In the genomic region with DNA sequence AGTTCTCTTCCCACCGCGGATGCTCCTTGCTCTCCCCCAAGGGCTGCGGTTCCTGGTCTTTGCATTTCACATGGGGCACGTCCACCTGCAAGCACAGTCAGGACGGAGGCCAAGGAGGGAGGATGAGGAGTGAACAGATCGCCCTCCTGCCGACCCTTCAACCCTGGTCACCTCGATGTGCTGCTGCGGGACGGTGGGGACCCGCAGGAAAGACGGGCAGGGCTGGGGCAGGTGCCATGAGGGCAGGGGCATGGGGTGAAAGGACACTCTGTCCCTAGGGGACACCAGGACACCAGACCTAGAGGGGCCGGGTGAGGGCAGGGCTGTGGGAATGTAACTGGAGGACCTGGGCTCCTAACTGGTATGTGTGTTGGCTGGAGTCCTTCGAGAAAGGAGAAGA, we compare ENCODE assay signal across 21 cellular contexts. TPM values are rescaled to one million over a fixed set of nuclear protein-coding genes. Genes with fewer than 3 reads are reported as not detected.
DNase-seq lines count a peak whose midpoint lies in the region; ATAC-seq and TF ChIP-seq lines count a peak whose summit lies in the region.
"Had no signal": no experiment of that assay in that cellular context is flagged by ENCODE, and none has a peak within 500 bp of the region (broad histone marks: within the 10 kb centered on the region; RNA-seq: fewer than 3 reads in every experiment).

No MANE protein-coding gene starts in this region.

- peak overlapping the region; percentile 81 for H2BK120ac ChIP-seq in neuronal stem cell (ENCODE audit: low read depth, low read length)

- peak overlapping the region; percentile 41 for H2BK12ac ChIP-seq in neuronal stem cell (ENCODE audit: low read length)

- H3K36me3 Mint-ChIP-seq in activated CD4-positive, alpha-beta T cell treated with anti-CD3 and anti-CD28 coated beads for 36 hours (ENCODE audit: low read depth) = peaks cover 20% of the 10 kb centered on the region
- peaks cover 11% of the 10 kb centered on the region for H3K36me3 Mint-ChIP-seq in activated naive CD8-positive, alpha-beta T cell treated with anti-CD3 and anti-CD28 coated beads, Interleukin-2, amount 50 U/mL, for 24 hours (ENCODE audit: low read depth)

- no peak overlapping the region for H3K4ac ChIP-seq in neuronal stem cell (ENCODE audit: low read length)

- H3K27me3 ChIP-seq in DND-41 (ENCODE audit: insufficient read depth, low read length, poor library complexity) (no peaks in the 10 kb centered on the region), neuronal stem cell (ENCODE audit: control insufficient read depth in 3 of 3, insufficient read depth in 3 of 3, low read depth in 1 of 3, low read length in 3 of 3) (peaks cover 0 to 2% (median 0%) of the 10 kb centered on the region in 3 experiments)
- H3K27me3 ChIP-seq: body of pancreas, gastroesophageal sphincter, upper lobe of left lung had no signal

- peak overlapping the region; percentile 65 for H4K8ac ChIP-seq in neuronal stem cell (ENCODE audit: low read depth, low read length)

- H3K4me2 ChIP-seq in DND-41 (ENCODE audit: insufficient read depth, low read length) (peak overlapping the region; percentile 73), neuronal stem cell (ENCODE audit: insufficient read depth, low read length, poor library complexity, severe bottlenecking) (no peak overlapping the region)

- ATAC-seq in activated CD4-positive, alpha-beta T cell treated with anti-CD3 and anti-CD28 coated beads for 36 hours = no peak
- ATAC-seq in DND-41 (ENCODE audit: insufficient read depth, low read depth) = no peak
- ATAC-seq in activated naive CD8-positive, alpha-beta T cell treated with anti-CD3 and anti-CD28 coated beads, Interleukin-2, amount 50 U/mL, for 24 hours = no peak
- no peak for ATAC-seq in GM18867 (IDR thresholded peaks at IDR 0.05; ENCODE audit: unreplicated experiment)

- H3K27ac ChIP-seq in DND-41 (ENCODE audit: low read length) (peak overlapping the region; percentile 99), neuronal stem cell (replicated peaks; ENCODE audit: low read length) (no peak overlapping the region)

- POLR2A ChIA-PET in activated CD4-positive, alpha-beta T cell treated with anti-CD3 and anti-CD28 coated beads for 36 hours (lab: Charles Lee) = no interaction called here

- H3K27me3 Mint-ChIP-seq in activated CD4-positive, alpha-beta T cell treated with anti-CD3 and anti-CD28 coated beads for 36 hours = no peaks in the 10 kb centered on the region
- peaks cover 2% of the 10 kb centered on the region for H3K27me3 Mint-ChIP-seq in activated naive CD8-positive, alpha-beta T cell treated with anti-CD3 and anti-CD28 coated beads, Interleukin-2, amount 50 U/mL, for 24 hours
- H3K27me3 Mint-ChIP-seq: CD4-positive, alpha-beta memory T cell had no signal

- H3K79me1 ChIP-seq in neuronal stem cell (ENCODE audit: low read depth, low read length) = peaks cover 1% of the 10 kb centered on the region

- no peak for DNase-seq in activated CD4-positive, alpha-beta T cell treated with anti-CD3 and anti-CD28 coated beads for 36 hours
- no peak for DNase-seq in activated CD4-positive, alpha-beta T cell treated with anti-CD3 and anti-CD28 coated beads, Interleukin-2, amount 50 U/mL, for 4 hours
- DNase-seq in DND-41 = no peak
- no peak for DNase-seq in activated naive CD8-positive, alpha-beta T cell treated with anti-CD3 and anti-CD28 coated beads, Interleukin-2, amount 50 U/mL, for 24 hours
- DNase-seq in neuronal stem cell (ENCODE audit: low spot score) = no peak
- DNase-seq in mesenteric fat pad (ENCODE audit: low spot score) = no peak
- DNase-seq in activated gamma-delta T cell treated with Interleukin-2 at 50 U/mL for 16 hours = no peak
- DNase-seq: activated effector memory CD4-positive, alpha-beta T cell treated with Interleukin-2 at 50 U/mL for 16 hours; CD4-positive, alpha-beta memory T cell; erythroblast; NCI-H1417; NCI-H2171; SHP77; T1000; upper lobe of left lung had no signal

- H2AFZ ChIP-seq in DND-41 (ENCODE audit: low read depth, low read length) = no peak overlapping the region
- no peak overlapping the region for H2AFZ ChIP-seq in neuronal stem cell (ENCODE audit: low read length)

- no peak for TF ChIP-seq CTCF in DND-41 (IDR thresholded peaks at IDR 0.05; ENCODE audit: borderline replicate concordance, extremely low read depth, low read length, poor library complexity, severe bottlenecking)

- no CpG with 5 or more reads among the region's 14 CpGs for WGBS in neuronal stem cell (ENCODE audit: extremely low coverage in 2 of 2, insufficient read length in 2 of 2, insufficient replicate concordance in 1 of 2), 2 donors

- H3K4me1 ChIP-seq in DND-41 (ENCODE audit: insufficient read depth, low read length) (peaks cover 44% of the 10 kb centered on the region), neuronal stem cell (ENCODE audit: control insufficient read depth in 2 of 2, insufficient read depth in 1 of 2, low read depth in 1 of 2, low read length in 2 of 2) (peaks cover 5 to 11% of the 10 kb centered on the region in 2 donors)

- peak overlapping the region; percentile 87 for H3K18ac ChIP-seq in neuronal stem cell (ENCODE audit: low read length)

- H3K9ac ChIP-seq in DND-41 (ENCODE audit: low read depth, low read length) = peak overlapping the region; percentile 73
- H3K9ac ChIP-seq in neuronal stem cell (ENCODE audit: low read depth, low read length, poor library complexity) = no peak overlapping the region

- H3K14ac ChIP-seq in neuronal stem cell (ENCODE audit: low read length) = peak overlapping the region; percentile 21

- CTCF ChIA-PET in activated CD4-positive, alpha-beta T cell treated with anti-CD3 and anti-CD28 coated beads for 36 hours (lab: Charles Lee) = interaction anchor here (0.7 to 1.5 kb wide), 2 partner anchors 84 to 150 kb away, joined by 3 to 4 read pairs; a partner anchor contains a TSS

- H3K79me2 ChIP-seq in DND-41 (ENCODE audit: insufficient read depth, low read length) = peaks cover 6% of the 10 kb centered on the region; the same call in 1 of the 2 replicates

- H3K9me3 ChIP-seq in DND-41 (ENCODE audit: insufficient read depth, low read length, severe bottlenecking) = no peaks in the 10 kb centered on the region
- H3K9me3 ChIP-seq in neuronal stem cell (replicated peaks in 1 of 2; ENCODE audit: control insufficient read depth in 2 of 2, insufficient read depth in 1 of 2, low read depth in 1 of 2, low read length in 2 of 2) = peaks cover 0 to 3% of the 10 kb centered on the region in 2 donors
- H3K9me3 ChIP-seq: body of pancreas, gastroesophageal sphincter, HAP-1, upper lobe of left lung had no signal

- peak overlapping the region; percentile 82 for H3K27ac Mint-ChIP-seq in activated CD4-positive, alpha-beta T cell treated with anti-CD3 and anti-CD28 coated beads for 36 hours
- H3K27ac Mint-ChIP-seq in activated naive CD8-positive, alpha-beta T cell treated with anti-CD3 and anti-CD28 coated beads, Interleukin-2, amount 50 U/mL, for 24 hours = peak overlapping the region; percentile 91

- no peak overlapping the region for H4K91ac ChIP-seq in neuronal stem cell (ENCODE audit: low read depth, low read length, poor library complexity)

- H3K9me3 Mint-ChIP-seq in activated CD4-positive, alpha-beta T cell treated with anti-CD3 and anti-CD28 coated beads for 36 hours (ENCODE audit: low read depth) = no peaks in the 10 kb centered on the region
- H3K9me3 Mint-ChIP-seq in activated naive CD8-positive, alpha-beta T cell treated with anti-CD3 and anti-CD28 coated beads, Interleukin-2, amount 50 U/mL, for 24 hours = no peaks in the 10 kb centered on the region

- peak overlapping the region; percentile 64 for H3K4me3 Mint-ChIP-seq in activated CD4-positive, alpha-beta T cell treated with anti-CD3 and anti-CD28 coated beads for 36 hours
- H3K4me3 Mint-ChIP-seq in activated naive CD8-positive, alpha-beta T cell treated with anti-CD3 and anti-CD28 coated beads, Interleukin-2, amount 50 U/mL, for 24 hours = peak overlapping the region; percentile 63

- no peaks in the 10 kb centered on the region for H4K20me1 ChIP-seq in DND-41 (ENCODE audit: insufficient read depth, low read length)

- intact Hi-C loops in activated CD4-positive, alpha-beta T cell treated with anti-CD3 and anti-CD28 coated beads for 36 hours (cut with DNase I, micrococcal nuclease) = loop anchor here in 1 of 2 experiments (2.0 kb wide), 1 partner anchor 39 kb away; a partner anchor contains a TSS

- H2AK5ac ChIP-seq in neuronal stem cell (ENCODE audit: low read depth, low read length) = peak overlapping the region; percentile 99

- no peak overlapping the region for H3K23ac ChIP-seq in neuronal stem cell (ENCODE audit: low read depth, low read length, poor library complexity)

- peak overlapping the region; percentile 81 for H2BK15ac ChIP-seq in neuronal stem cell (ENCODE audit: low read length)

- H3K4me1 Mint-ChIP-seq in activated CD4-positive, alpha-beta T cell treated with anti-CD3 and anti-CD28 coated beads for 36 hours = peaks cover 31% of the 10 kb centered on the region
- H3K4me1 Mint-ChIP-seq in activated naive CD8-positive, alpha-beta T cell treated with anti-CD3 and anti-CD28 coated beads, Interleukin-2, amount 50 U/mL, for 24 hours = peaks cover 33% of the 10 kb centered on the region

- H3K4me3 ChIP-seq in DND-41 (ENCODE audit: low read depth in 1 of 2, low read length in 2 of 2) (peak overlapping the region in 1 of 2 experiments; percentile 62; a peak in 2 of 4 replicates), neuronal stem cell (ENCODE audit: low read length in 2 of 2) (no peak overlapping the region)
- H3K4me3 ChIP-seq: body of pancreas, HAP-1 had no signal

- H2BK5ac ChIP-seq in neuronal stem cell (ENCODE audit: low read length) = peak overlapping the region; percentile 39

- H3K36me3 ChIP-seq in DND-41 (ENCODE audit: insufficient read depth, low read length) (peaks cover 11% of the 10 kb centered on the region), neuronal stem cell (replicated peaks in 1 of 2; ENCODE audit: control insufficient read depth in 2 of 2, insufficient read depth in 2 of 2, low read length in 2 of 2) (peaks cover 11 to 17% of the 10 kb centered on the region in 2 donors)

RNA-seq across cellular contexts. Expression of a gene that starts 0.8 kb away (rescaled TPM):
- 1 to 10 TPM; 2.7 to 3.5 TPM for total RNA-seq in activated CD4-positive, alpha-beta T cell treated with anti-CD3 and anti-CD28 coated beads for 36 hours
- 2.8 TPM for polyA plus RNA-seq in neuronal stem cell (2013, experiment 1 of 2)
- polyA plus RNA-seq in neuronal stem cell (2013, experiment 2 of 2) = 3.0 TPM
- not detected for total RNA-seq in mesenteric fat pad
- total RNA-seq: body of pancreas, mucosa of gallbladder, posterior vena cava, upper lobe of left lung had no signal
- polyA plus RNA-seq: CD4-positive, alpha-beta memory T cell had no signal

RNA-seq across cellular contexts. Expression of a gene that starts 15.3 kb away (rescaled TPM):
- total RNA-seq in activated CD4-positive, alpha-beta T cell treated with anti-CD3 and anti-CD28 coated beads for 36 hours = 100 to 1,000 TPM; 120 to 142 TPM
- polyA plus RNA-seq in neuronal stem cell (2013, experiment 1 of 2) = 35.0 TPM
- polyA plus RNA-seq in neuronal stem cell (2013, experiment 2 of 2) = 35.6 TPM
- total RNA-seq in mesenteric fat pad = 51.6 TPM

RNA-seq across cellular contexts. Expression of a gene that starts 20.2 kb away (rescaled TPM):
- total RNA-seq in activated CD4-positive, alpha-beta T cell treated with anti-CD3 and anti-CD28 coated beads for 36 hours = 100 to 1,000 TPM; 557 to 569 TPM
- polyA plus RNA-seq in neuronal stem cell (2013, experiment 1 of 2) = 336 TPM
- 330 TPM for polyA plus RNA-seq in neuronal stem cell (2013, experiment 2 of 2)
- total RNA-seq in mesenteric fat pad = 877 TPM

RNA-seq across cellular contexts. Expression of a gene that starts 27.3 kb away (rescaled TPM):
- 10 to 100 TPM; 36.2 to 41.1 TPM for total RNA-seq in activated CD4-positive, alpha-beta T cell treated with anti-CD3 and anti-CD28 coated beads for 36 hours
- 15.1 TPM for polyA plus RNA-seq in neuronal stem cell (2013, experiment 1 of 2)
- 15.7 TPM for polyA plus RNA-seq in neuronal stem cell (2013, experiment 2 of 2)
- 23.3 TPM for total RNA-seq in mesenteric fat pad

RNA-seq across cellular contexts. Expression of a gene that starts 27.4 kb away (rescaled TPM):
- 100 to 1,000 TPM; 189 to 265 TPM for total RNA-seq in activated CD4-positive, alpha-beta T cell treated with anti-CD3 and anti-CD28 coated beads for 36 hours
- 115 TPM for polyA plus RNA-seq in neuronal stem cell (2013, experiment 1 of 2)
- polyA plus RNA-seq in neuronal stem cell (2013, experiment 2 of 2) = 115 TPM
- total RNA-seq in mesenteric fat pad = 143 TPM
